8 cellular contexts compared by ENCODE assay signal in the genomic region with DNA sequence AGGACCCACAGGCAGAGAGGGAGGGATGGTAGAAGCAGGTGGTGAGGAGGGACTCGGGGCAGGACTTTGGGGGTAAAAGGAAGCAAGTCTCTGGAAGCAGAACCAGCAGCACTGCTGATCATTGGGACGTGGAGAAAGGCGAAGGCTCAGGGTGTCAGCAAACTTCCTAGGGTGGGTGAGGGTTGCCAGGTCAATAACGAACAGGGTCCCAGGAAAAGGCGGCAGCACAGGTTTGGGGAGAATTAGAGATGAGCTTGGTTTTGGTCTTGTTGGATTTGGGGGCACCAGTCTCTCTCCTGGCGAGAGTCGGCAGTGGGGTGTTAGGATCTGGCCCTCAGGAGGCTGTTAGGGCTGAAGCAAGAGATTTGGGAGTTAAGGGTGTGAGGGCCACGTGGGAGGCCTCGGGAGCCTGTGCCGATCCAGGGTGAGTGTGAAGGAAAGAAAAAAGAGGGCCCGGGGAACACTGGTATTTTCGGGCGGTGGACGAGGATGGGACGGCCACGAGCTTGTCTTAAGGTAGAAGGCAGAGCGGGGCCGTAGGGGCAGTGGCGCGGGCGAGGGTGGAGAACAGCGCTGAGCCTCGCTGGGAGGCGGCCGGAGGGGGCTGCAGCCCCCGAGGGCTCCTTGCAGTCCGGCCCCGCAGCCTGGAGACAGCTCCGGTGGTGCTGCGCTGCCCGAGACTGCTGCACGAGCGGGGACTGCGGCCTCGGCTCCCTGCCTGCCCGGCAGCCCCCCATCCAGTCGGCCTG. TPM values are rescaled to one million over a fixed set of nuclear protein-coding genes. Genes with fewer than 3 reads are reported as not detected.
A peak's percentile ranks its signal among the peaks of the same experiment; 100 is the strongest.
DNase-seq lines count a peak whose midpoint lies in the region; ATAC-seq, FAIRE-seq and TF ChIP-seq lines count a peak whose summit lies in the region.

No MANE protein-coding gene starts in this region.

- no TSS peak for BruUV-seq in HepG2 (replicated peaks; lab: Mats Ljungman, UMichigan)

- peak overlapping the region; percentile 100 for H3K4me2 ChIP-seq in HepG2 (ENCODE audit: low read depth, low read length)

- H3K4me3 Mint-ChIP-seq in activated T-cell treated with anti-CD3 and anti-CD28 coated beads, Interleukin-2, amount 50 U/mL, for 24 hours, result peak overlapping the region; percentile 69

- H3K4me1 ChIP-seq in adipocyte (ENCODE audit: control insufficient read depth, insufficient read depth, low read length), result peaks cover 28% of the 10 kb centered on the region
- H3K4me1 ChIP-seq in HepG2 (ENCODE audit: insufficient read depth, low read length), result peaks cover 46% of the 10 kb centered on the region
- H3K4me1 ChIP-seq in thoracic aorta (ENCODE audit: control insufficient read depth in 1 of 2, low read depth in 2 of 2), result peaks cover 8 to 21% of the 10 kb centered on the region in 2 donors

- intact Hi-C loops in HepG2 (cut with micrococcal nuclease; ENCODE audit: unreplicated experiment), result loop anchor here (2.0 kb wide), 2 partner anchors 55 to 115 kb away; a partner anchor contains a TSS

- TF ChIP-seq RAD21 in HepG2 (CRISPR knock-in tag; IDR thresholded peaks at IDR 0.05), result no peak

- peak overlapping the region; percentile 66 for H3K27ac Mint-ChIP-seq in activated T-cell treated with anti-CD3 and anti-CD28 coated beads, Interleukin-2, amount 50 U/mL, for 24 hours

- H3K79me2 ChIP-seq in HepG2 (ENCODE audit: insufficient read depth, low read length), result peaks cover 28% of the 10 kb centered on the region

- no peaks in the 10 kb centered on the region for H4K20me1 ChIP-seq in HepG2 (ENCODE audit: insufficient read depth, low read length)

- POLR2A ChIA-PET in HepG2 (lab: Yijun Ruan, JAX), result interaction anchor here (2.5 to 2.6 kb wide), 2 partner anchors 22 to 55 kb away, joined by 12 to 18 read pairs; a partner anchor contains a TSS

- H3K27me3 Mint-ChIP-seq in activated T-cell treated with anti-CD3 and anti-CD28 coated beads, Interleukin-2, amount 50 U/mL, for 24 hours, result peaks cover 65% of the 10 kb centered on the region

- CTCF ChIA-PET in HepG2 (lab: Yijun Ruan, JAX; ENCODE audit: low intra/inter-chr PET ratio, low total read pairs), result interaction anchor here (1.8 kb wide), 1 partner anchor 55 kb away, joined by 7 read pairs; a partner anchor contains a TSS

- FAIRE-seq in HepG2 (lab: Jason Lieb, UNC), result no peak

- TF ChIP-seq CTCF in HepG2 (CRISPR knock-in tag; IDR thresholded peaks at IDR 0.05), result no peak
- no peak for TF ChIP-seq CTCF in thoracic aorta (IDR thresholded peaks at IDR 0.05)

- no peaks in the 10 kb centered on the region for H3K36me3 Mint-ChIP-seq in activated T-cell treated with anti-CD3 and anti-CD28 coated beads, Interleukin-2, amount 50 U/mL, for 24 hours (ENCODE audit: low read depth)

- no peaks in the 10 kb centered on the region for H3K9me3 Mint-ChIP-seq in activated T-cell treated with anti-CD3 and anti-CD28 coated beads, Interleukin-2, amount 50 U/mL, for 24 hours

- peaks cover 14% of the 10 kb centered on the region for H3K4me1 Mint-ChIP-seq in activated T-cell treated with anti-CD3 and anti-CD28 coated beads, Interleukin-2, amount 50 U/mL, for 24 hours (ENCODE audit: low read depth)

- WGBS in HepG2 (ENCODE audit: low lambda C conversion rate), result 67% methylated on average over 21 of the region's 37 CpGs

- no peak overlapping the region for H3K27ac ChIP-seq in HepG2 (ENCODE audit: extremely low read length, insufficient read depth, low read length)
- no peak overlapping the region for H3K27ac ChIP-seq in thoracic aorta

- H3K9ac ChIP-seq in adipocyte (ENCODE audit: low read length), result peak overlapping the region; percentile 77
- H3K9ac ChIP-seq in HepG2 (ENCODE audit: insufficient read depth, low read depth, low read length), result peak overlapping the region; percentile 44

- H3K4me3 ChIP-seq in adipocyte (ENCODE audit: low read length) (peak overlapping the region; percentile 87), HepG2 (replicated peaks in 1 of 3; ENCODE audit: insufficient read depth in 1 of 3, low read depth in 2 of 3, low read length in 3 of 3) (peak overlapping the region in 2 of 3 experiments; percentile 79 to 83; a peak in 4 of 6 replicates), thoracic aorta (peak overlapping the region; percentile 82)

- no peak for TF ChIP-seq POLR2A in HepG2 (IDR thresholded peaks at IDR 0.05; ENCODE audit: insufficient read depth in 1 of 2, low read depth in 2 of 2, low read length in 2 of 2)

- in situ Hi-C loops in HepG2 (cut with HindIII; ENCODE audit: extremely low pct_ligation_motif_present, low pct_unique_long_range_greater_than_20kb), result loop anchor here (25.0 kb wide), 1 partner anchor 107 kb away; no protein-coding TSS in a partner anchor

- no peak for ATAC-seq in HepG2
- ATAC-seq in thoracic aorta (ENCODE audit: insufficient number of reproducible peaks, low FRiP score, low read depth), result no peak
- ATAC-seq in GM21526 (IDR thresholded peaks at IDR 0.05; ENCODE audit: low FRiP score, unreplicated experiment), result no peak

- TF ChIP-seq EP300 in HepG2 (IDR thresholded peaks at IDR 0.05; ENCODE audit: low read depth in 2 of 2, low read length in 2 of 2) (no peak), HepG2 (CRISPR knock-in tag; IDR thresholded peaks at IDR 0.05; ENCODE audit: borderline replicate concordance) (no peak)

- no peak overlapping the region for H2AFZ ChIP-seq in HepG2 (ENCODE audit: low read length)

- DNase-seq in activated T-cell treated with anti-CD3 and anti-CD28 coated beads, Interleukin-2, amount 50 U/mL, for 24 hours, result no peak
- no peak for DNase-seq in activated T-cell treated with anti-CD3 and anti-CD28 coated beads for 4 hours
- DNase-seq in adipocyte (ENCODE audit: low read depth), result no peak
- DNase-seq in HepG2 (ENCODE audit: low spot score), result no peak
- no peak for DNase-seq in thoracic aorta (ENCODE audit: low spot score)
- no peak for DNase-seq in effector CD8-positive, alpha-beta T cell (lab: John Stamatoyannopoulos, UW)
- no peak for DNase-seq in NCI-H526 (lab: John Stamatoyannopoulos, UW)

- H3K36me3 ChIP-seq in adipocyte (ENCODE audit: control insufficient read depth, insufficient read depth, low read length, severe bottlenecking) (no peaks in the 10 kb centered on the region), HepG2 (replicated peaks in 1 of 2; ENCODE audit: control insufficient read depth in 1 of 2, insufficient read depth in 2 of 2, low read length in 2 of 2) (0 out of 5 replicates have a peak, but pooled peaks cover 0 to 3% of the 10 kb centered on the region in 2 experiments), thoracic aorta (no peaks in the 10 kb centered on the region)

- H3K27me3 ChIP-seq in adipocyte (replicated peaks; ENCODE audit: control insufficient read depth, insufficient read depth, low read length), result no peaks in the 10 kb centered on the region
- no peaks in the 10 kb centered on the region; a peak in 3 of 5 replicates for H3K27me3 ChIP-seq in HepG2 (ENCODE audit: control insufficient read depth in 1 of 2, insufficient read depth in 2 of 2, low read length in 2 of 2)
- no peaks in the 10 kb centered on the region for H3K27me3 ChIP-seq in thoracic aorta (replicated peaks; ENCODE audit: insufficient read depth)

- H3K9me3 ChIP-seq in adipocyte (ENCODE audit: control insufficient read depth, low read length) (no peaks in the 10 kb centered on the region), HepG2 (ENCODE audit: low read length) (no peaks in the 10 kb centered on the region), thoracic aorta (no peaks in the 10 kb centered on the region)

RNA-seq across cellular contexts. Expression of a gene that starts 0.8 kb away (rescaled TPM):
- total RNA-seq in HepG2 (2016; rRNA removed; fragmentation: Illumina TruSeq; extraction: Trizol), result 6.7 and 10.4 TPM in 2 replicates
- total RNA-seq in HepG2 (2016; cell fraction: cytosol; rRNA removed; fragmentation: Illumina TruSeq; extraction: Trizol; ENCODE audit: low read depth), result 3.7 and 4.9 TPM in 2 replicates
- total RNA-seq in HepG2 (2016; cell fraction: insoluble cytoplasmic fraction; rRNA removed; fragmentation: Illumina TruSeq; extraction: Trizol), result 6.5 and 10.3 TPM in 2 replicates
- total RNA-seq in HepG2 (2016; cell fraction: membrane; rRNA removed; fragmentation: Illumina TruSeq; extraction: Trizol), result 7.8 and 9.3 TPM in 2 replicates
- total RNA-seq in HepG2 (2016; cell fraction: nucleus; rRNA removed; fragmentation: Illumina TruSeq; extraction: Trizol), result 9.1 and 10.0 TPM in 2 replicates
- 18.2 and 20.0 TPM in 2 replicates for polyA plus RNA-seq in HepG2 (2011; rRNA removed)
- 21.0 and 26.4 TPM in 2 replicates for polyA plus RNA-seq in HepG2 (2011; cell fraction: cytosol; rRNA removed)
- polyA plus RNA-seq in HepG2 (2011; cell fraction: nucleus; rRNA removed), result 10.1 and 12.1 TPM in 2 replicates
- 7.3 and 7.9 TPM in 2 replicates for polyA plus RNA-seq in HepG2 (2012)
- polyA plus RNA-seq in HepG2 (2016; cell fraction: cytosol; fragmentation: Illumina TruSeq; extraction: Trizol; ENCODE audit: low read depth), result 3.6 and 4.7 TPM in 2 replicates
- 5.4 and 6.4 TPM in 2 replicates for polyA plus RNA-seq in HepG2 (2016; cell fraction: insoluble cytoplasmic fraction; fragmentation: Illumina TruSeq; extraction: Trizol; ENCODE audit: low read depth)
- polyA plus RNA-seq in HepG2 (2016; cell fraction: membrane; fragmentation: Illumina TruSeq; extraction: Trizol; ENCODE audit: low read depth), result 6.3 and 6.8 TPM in 2 replicates
- 9.2 and 11.4 TPM in 2 replicates for polyA plus RNA-seq in HepG2 (2016; cell fraction: nucleus; fragmentation: Illumina TruSeq; extraction: Trizol; ENCODE audit: insufficient read depth, low read depth)
- 0.63 and 43.6 TPM in 2 replicates for polyA minus RNA-seq in HepG2 (2011; rRNA and poly(A)+ RNA removed; ENCODE audit: low replicate concordance)
- 9.7 and 15.7 TPM in 2 replicates for polyA minus RNA-seq in HepG2 (2011; cell fraction: cytosol; rRNA and poly(A)+ RNA removed)
- 9.3 and 10.4 TPM in 2 replicates for polyA minus RNA-seq in HepG2 (2011; cell fraction: nucleus; rRNA and poly(A)+ RNA removed)
- 1 to 10 TPM in 1 of 2 donors, not detected in 1; 1.6 TPM for total RNA-seq in thoracic aorta

RNA-seq across cellular contexts. Expression of a gene that starts 55.4 kb away (rescaled TPM):
- total RNA-seq in HepG2 (2016; rRNA removed; fragmentation: Illumina TruSeq; extraction: Trizol) (13.1 and 16.8 TPM in 2 replicates), thoracic aorta (10 to 100 TPM in 1 of 2 donors, 1 to 10 TPM in 1; 6.5 to 13.5 TPM)
- 23.8 and 31.5 TPM in 2 replicates for total RNA-seq in HepG2 (2016; cell fraction: cytosol; rRNA removed; fragmentation: Illumina TruSeq; extraction: Trizol; ENCODE audit: low read depth)
- total RNA-seq in HepG2 (2016; cell fraction: insoluble cytoplasmic fraction; rRNA removed; fragmentation: Illumina TruSeq; extraction: Trizol), result 13.4 and 19.7 TPM in 2 replicates
- total RNA-seq in HepG2 (2016; cell fraction: membrane; rRNA removed; fragmentation: Illumina TruSeq; extraction: Trizol), result 25.2 and 28.6 TPM in 2 replicates
- total RNA-seq in HepG2 (2016; cell fraction: nucleus; rRNA removed; fragmentation: Illumina TruSeq; extraction: Trizol), result 6.6 and 8.5 TPM in 2 replicates
- 24.9 and 28.1 TPM in 2 replicates for polyA plus RNA-seq in HepG2 (2011; rRNA removed)
- 24.5 and 25.8 TPM in 2 replicates for polyA plus RNA-seq in HepG2 (2011; cell fraction: cytosol; rRNA removed)
- 31.1 and 36.4 TPM in 2 replicates for polyA plus RNA-seq in HepG2 (2011; cell fraction: nucleus; rRNA removed)
- polyA plus RNA-seq in HepG2 (2012), result 13.5 and 13.6 TPM in 2 replicates
- polyA plus RNA-seq in HepG2 (2016; cell fraction: cytosol; fragmentation: Illumina TruSeq; extraction: Trizol; ENCODE audit: low read depth), result 30.8 and 45.7 TPM in 2 replicates
- polyA plus RNA-seq in HepG2 (2016; cell fraction: insoluble cytoplasmic fraction; fragmentation: Illumina TruSeq; extraction: Trizol; ENCODE audit: low read depth), result 19.6 and 19.9 TPM in 2 replicates
- 26.5 and 30.0 TPM in 2 replicates for polyA plus RNA-seq in HepG2 (2016; cell fraction: membrane; fragmentation: Illumina TruSeq; extraction: Trizol; ENCODE audit: low read depth)
- polyA plus RNA-seq in HepG2 (2016; cell fraction: nucleus; fragmentation: Illumina TruSeq; extraction: Trizol; ENCODE audit: insufficient read depth, low read depth), result 14.0 and 21.1 TPM in 2 replicates
- 5.8 and 11.0 TPM in 2 replicates for polyA minus RNA-seq in HepG2 (2011; rRNA and poly(A)+ RNA removed; ENCODE audit: low replicate concordance)
- polyA minus RNA-seq in HepG2 (2011; cell fraction: cytosol; rRNA and poly(A)+ RNA removed), result 4.9 and 8.5 TPM in 2 replicates
- polyA minus RNA-seq in HepG2 (2011; cell fraction: nucleus; rRNA and poly(A)+ RNA removed), result 7.0 and 9.7 TPM in 2 replicates

RNA-seq across cellular contexts. Expression of a gene that starts 55.5 kb away (rescaled TPM):
- total RNA-seq in HepG2 (2016; rRNA removed; fragmentation: Illumina TruSeq; extraction: Trizol) (22.7 and 24.3 TPM in 2 replicates), thoracic aorta (10 to 100 TPM; 57.6 to 64.4 TPM)
- total RNA-seq in HepG2 (2016; cell fraction: cytosol; rRNA removed; fragmentation: Illumina TruSeq; extraction: Trizol; ENCODE audit: low read depth), result 6.4 and 7.6 TPM in 2 replicates
- 23.3 and 24.1 TPM in 2 replicates for total RNA-seq in HepG2 (2016; cell fraction: insoluble cytoplasmic fraction; rRNA removed; fragmentation: Illumina TruSeq; extraction: Trizol)
- 15.5 and 16.3 TPM in 2 replicates for total RNA-seq in HepG2 (2016; cell fraction: membrane; rRNA removed; fragmentation: Illumina TruSeq; extraction: Trizol)
- 25.1 and 28.9 TPM in 2 replicates for total RNA-seq in HepG2 (2016; cell fraction: nucleus; rRNA removed; fragmentation: Illumina TruSeq; extraction: Trizol)
- polyA plus RNA-seq in HepG2 (2011; rRNA removed), result 4.4 and 5.6 TPM in 2 replicates
- 3.0 and 3.8 TPM in 2 replicates for polyA plus RNA-seq in HepG2 (2011; cell fraction: cytosol; rRNA removed)
- 17.4 and 20.7 TPM in 2 replicates for polyA plus RNA-seq in HepG2 (2011; cell fraction: nucleus; rRNA removed)
- 16.8 and 19.3 TPM in 2 replicates for polyA plus RNA-seq in HepG2 (2012)
- polyA plus RNA-seq in HepG2 (2016; cell fraction: cytosol; fragmentation: Illumina TruSeq; extraction: Trizol; ENCODE audit: low read depth), result 4.3 and 4.6 TPM in 2 replicates
- polyA plus RNA-seq in HepG2 (2016; cell fraction: insoluble cytoplasmic fraction; fragmentation: Illumina TruSeq; extraction: Trizol; ENCODE audit: low read depth), result 21.2 and 21.3 TPM in 2 replicates
- polyA plus RNA-seq in HepG2 (2016; cell fraction: membrane; fragmentation: Illumina TruSeq; extraction: Trizol; ENCODE audit: low read depth), result 9.1 and 9.6 TPM in 2 replicates
- 33.3 and 33.4 TPM in 2 replicates for polyA plus RNA-seq in HepG2 (2016; cell fraction: nucleus; fragmentation: Illumina TruSeq; extraction: Trizol; ENCODE audit: insufficient read depth, low read depth)
- 5.8 and 10.9 TPM in 2 replicates for polyA minus RNA-seq in HepG2 (2011; rRNA and poly(A)+ RNA removed; ENCODE audit: low replicate concordance)
- polyA minus RNA-seq in HepG2 (2011; cell fraction: cytosol; rRNA and poly(A)+ RNA removed), result 5.0 and 7.2 TPM in 2 replicates
- polyA minus RNA-seq in HepG2 (2011; cell fraction: nucleus; rRNA and poly(A)+ RNA removed), result 33.9 and 38.8 TPM in 2 replicates
